8 cellular contexts compared by ENCODE assay signal in the genomic region with DNA sequence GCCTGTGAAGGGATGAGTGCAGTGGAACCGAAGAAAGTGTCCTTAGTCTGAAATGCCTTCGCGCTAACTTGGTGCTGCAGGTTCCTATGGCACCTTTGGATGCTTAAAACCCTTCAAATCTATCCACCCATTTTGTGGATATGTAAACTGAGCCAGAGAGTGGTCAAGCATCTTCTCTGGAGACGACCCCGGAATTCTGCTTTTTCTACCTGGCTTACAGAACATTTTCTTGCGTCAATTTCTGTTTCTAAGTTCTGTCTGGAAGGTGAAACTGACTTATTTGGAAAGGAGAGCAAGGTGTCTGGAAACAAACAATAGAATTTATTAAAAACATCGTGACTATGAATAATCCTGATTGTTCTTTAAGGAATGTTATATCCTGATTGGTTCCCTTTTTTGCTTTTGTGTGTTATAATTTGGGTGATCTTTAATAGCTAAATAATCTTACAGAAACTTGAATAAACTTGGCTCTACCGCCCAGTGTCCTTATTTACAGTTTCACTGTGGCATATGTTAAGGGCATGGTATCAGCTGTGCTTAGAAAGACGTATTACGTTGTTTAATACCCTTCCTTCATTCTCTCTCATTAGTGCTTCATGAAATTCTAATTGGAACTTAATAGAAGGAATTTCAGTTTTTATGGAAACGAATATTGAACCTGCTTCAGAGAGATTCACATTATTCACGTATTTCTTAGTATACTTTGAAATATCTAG. TPM values are rescaled to one million over a fixed set of nuclear protein-coding genes. Genes with fewer than 3 reads are reported as not detected.
A peak's percentile ranks its signal among the peaks of the same experiment; 100 is the strongest.
DNase-seq lines count a peak whose midpoint lies in the region; ATAC-seq and TF ChIP-seq lines count a peak whose summit lies in the region.
"Not testable (repeated sequence)": the region's sequence is repeated elsewhere in the genome, so short reads cannot be mapped to it uniquely, and the experiment has no call there.

No MANE protein-coding gene starts in this region.

- H3K36me3 Mint-ChIP-seq in activated CD8-positive, alpha-beta memory T cell treated with anti-CD3 and anti-CD28 coated beads, Interleukin-2, amount 10 ng/mL, durations not matched to agents 7 days and 5 days: peaks cover 26% of the 10 kb centered on the region
- H3K36me3 Mint-ChIP-seq in naive thymus-derived CD8-positive, alpha-beta T cell: peaks cover 0 to 26% (median 4%) of the 10 kb centered on the region in 3 donors

- CTCF ChIA-PET in activated CD8-positive, alpha-beta memory T cell treated with anti-CD3 and anti-CD28 coated beads, Interleukin-2, amount 10 ng/mL, durations not matched to agents 7 days and 5 days (lab: Charles Lee): not testable (repeated sequence)

- intact Hi-C loops in colonic mucosa (cut with DNase I); right cardiac atrium (cut with DNase I): not testable (repeated sequence)

- POLR2A ChIA-PET in naive thymus-derived CD8-positive, alpha-beta T cell (lab: Charles Lee): interaction anchor here (2.0 kb wide), 1 partner anchor 36 kb away, joined by 12 read pairs; a partner anchor contains a TSS

- peak overlapping the region; percentile 82 for H3K4me3 Mint-ChIP-seq in activated CD8-positive, alpha-beta memory T cell treated with anti-CD3 and anti-CD28 coated beads, Interleukin-2, amount 10 ng/mL, durations not matched to agents 7 days and 5 days
- peak overlapping the region; percentile 70 to 95 (median 82) for H3K4me3 Mint-ChIP-seq in naive thymus-derived CD8-positive, alpha-beta T cell

- not testable (repeated sequence) for H3K36me3 ChIP-seq in BE2C, colonic mucosa
- peaks cover 29% of the 10 kb centered on the region for H3K36me3 ChIP-seq in OCI-LY1 (ENCODE audit: insufficient read depth, low read length)

- not testable (repeated sequence) for H3K9me2 ChIP-seq in OCI-LY1 (ENCODE audit: low read depth, low read length)

- not testable (repeated sequence) for TF ChIP-seq CTCF in BE2C (IDR thresholded peaks at IDR 0.05; ENCODE audit: low read depth, low read length); OCI-LY1 (IDR thresholded peaks at IDR 0.05; ENCODE audit: low read length); colonic mucosa (IDR thresholded peaks at IDR 0.05)

- not testable (repeated sequence) for H3K4me1 ChIP-seq in BE2C; colonic mucosa; right cardiac atrium (ENCODE audit: control insufficient read depth, insufficient read depth, low read length)
- H3K4me1 ChIP-seq in OCI-LY1 (ENCODE audit: insufficient read depth, low read length, severe bottlenecking): peaks cover 23% of the 10 kb centered on the region

- H3K9ac ChIP-seq in OCI-LY1 (ENCODE audit: low read length) (peak overlapping the region; percentile 66), colonic mucosa (ENCODE audit: low read depth in 2 of 2, low read length in 2 of 2) (peak overlapping the region in 1 of 2 donors; percentile 46)

- H3K4me3 ChIP-seq in BE2C (ENCODE audit: low read depth, low read length) (peak overlapping the region; percentile 56), OCI-LY1 (ENCODE audit: low read depth, low read length, poor library complexity, severe bottlenecking) (peak overlapping the region; percentile 70), colonic mucosa (peak overlapping the region; percentile 20), right cardiac atrium (ENCODE audit: low read length) (peak overlapping the region; percentile 62)

- not testable (repeated sequence) for H3K27me3 ChIP-seq in BE2C; OCI-LY1 (ENCODE audit: insufficient read depth, low read length); colonic mucosa; right cardiac atrium (ENCODE audit: control insufficient read depth, insufficient read depth)

- peaks cover 38% of the 10 kb centered on the region for H3K79me2 ChIP-seq in OCI-LY1 (ENCODE audit: insufficient read depth, low read length)

- not testable (repeated sequence) for H3K9me3 ChIP-seq in BE2C; OCI-LY1 (ENCODE audit: low read length); colonic mucosa; right cardiac atrium (ENCODE audit: control insufficient read depth, low read length)

- 12% methylated on average over 9 of the region's 12 CpGs for WGBS in right cardiac atrium

- H3K4me1 Mint-ChIP-seq in activated CD8-positive, alpha-beta memory T cell treated with anti-CD3 and anti-CD28 coated beads, Interleukin-2, amount 10 ng/mL, durations not matched to agents 7 days and 5 days: peaks cover 32% of the 10 kb centered on the region
- peaks cover 0 to 26% (median 18%) of the 10 kb centered on the region in 4 donors for H3K4me1 Mint-ChIP-seq in naive thymus-derived CD8-positive, alpha-beta T cell

- DNase-seq in BE2C; activated CD8-positive, alpha-beta memory T cell treated with anti-CD3 and anti-CD28 coated beads, Interleukin-2, amount 10 ng/mL, durations not matched to agents 7 days and 5 days; colonic mucosa; right cardiac atrium; naive thymus-derived CD8-positive, alpha-beta T cell: not testable (repeated sequence)
- DNase-seq in HCEC 1CT: peak; percentile 3
- peak; percentile 7 for DNase-seq in stimulated activated CD8-positive, alpha-beta memory T cell treated with anti-CD3 and anti-CD28 coated beads, Interleukin-4, amount 100 ng/mL, for 48 hours

- not testable (repeated sequence) for H3K27me3 Mint-ChIP-seq in activated CD8-positive, alpha-beta memory T cell treated with anti-CD3 and anti-CD28 coated beads, Interleukin-2, amount 10 ng/mL, durations not matched to agents 7 days and 5 days; naive thymus-derived CD8-positive, alpha-beta T cell

- peak overlapping the region; percentile 69 for H3K4me2 ChIP-seq in OCI-LY1 (ENCODE audit: low read length)

- H3K27ac ChIP-seq in OCI-LY1 (ENCODE audit: low read depth, low read length, poor library complexity, severe bottlenecking); colonic mucosa; right cardiac atrium (ENCODE audit: low read length): not testable (repeated sequence)

- H4K20me1 ChIP-seq in OCI-LY1 (ENCODE audit: insufficient read depth, low read length): not testable (repeated sequence)

- not testable (repeated sequence) for H3F3A ChIP-seq in OCI-LY1 (ENCODE audit: insufficient read depth, low read length)

- H3K9me3 Mint-ChIP-seq in activated CD8-positive, alpha-beta memory T cell treated with anti-CD3 and anti-CD28 coated beads, Interleukin-2, amount 10 ng/mL, durations not matched to agents 7 days and 5 days (ENCODE audit: low read depth); naive thymus-derived CD8-positive, alpha-beta T cell: not testable (repeated sequence)

- peak overlapping the region; percentile 74 for H3K27ac Mint-ChIP-seq in activated CD8-positive, alpha-beta memory T cell treated with anti-CD3 and anti-CD28 coated beads, Interleukin-2, amount 10 ng/mL, durations not matched to agents 7 days and 5 days
- peak overlapping the region in 9 of 10 donors; percentile 5 to 86 (median 71) for H3K27ac Mint-ChIP-seq in naive thymus-derived CD8-positive, alpha-beta T cell

- not testable (repeated sequence) for ATAC-seq in activated CD8-positive, alpha-beta memory T cell treated with anti-CD3 and anti-CD28 coated beads, Interleukin-2, amount 10 ng/mL, durations not matched to agents 7 days and 5 days; right cardiac atrium; naive thymus-derived CD8-positive, alpha-beta T cell

- H2AFZ ChIP-seq in OCI-LY1 (ENCODE audit: low read length): not testable (repeated sequence)

RNA-seq across cellular contexts. Expression of a gene that starts 1.3 kb away (rescaled TPM):
- polyA plus RNA-seq in BE2C (2012; ENCODE audit: insufficient read depth, insufficient read length, low read depth): 10.1 TPM
- total RNA-seq in activated CD8-positive, alpha-beta memory T cell treated with anti-CD3 and anti-CD28 coated beads, Interleukin-2, amount 10 ng/mL, durations not matched to agents 7 days and 5 days: 10 to 100 TPM; 70.3 to 80.9 TPM
- total RNA-seq in colonic mucosa (10 to 100 TPM; 27.7 to 29.4 TPM), right cardiac atrium (10 to 100 TPM; 15.3 to 17.3 (median 15.9) TPM)
- polyA plus RNA-seq in right cardiac atrium: 6.6 TPM
- 10 to 100 TPM; 39.1 to 40.0 TPM for total RNA-seq in naive thymus-derived CD8-positive, alpha-beta T cell
- 10 to 100 TPM; 17.9 to 20.3 (median 19.7) TPM for polyA plus RNA-seq in naive thymus-derived CD8-positive, alpha-beta T cell

RNA-seq across cellular contexts. Expression of a gene that starts 36.6 kb away (rescaled TPM):
- polyA plus RNA-seq in BE2C (2012; ENCODE audit: insufficient read depth, insufficient read length, low read depth): 42.1 TPM
- total RNA-seq in activated CD8-positive, alpha-beta memory T cell treated with anti-CD3 and anti-CD28 coated beads, Interleukin-2, amount 10 ng/mL, durations not matched to agents 7 days and 5 days: 100 to 1,000 TPM in 1 of 2 experiments, 10 to 100 TPM in 1; 84.9 to 105 TPM
- total RNA-seq in colonic mucosa: 10 to 100 TPM; 28.7 to 62.9 TPM
- total RNA-seq in right cardiac atrium: 10 to 100 TPM; 25.2 to 34.5 (median 31.5) TPM
- polyA plus RNA-seq in right cardiac atrium: 24.4 TPM
- total RNA-seq in naive thymus-derived CD8-positive, alpha-beta T cell: 10 to 100 TPM; 68.3 to 74.2 TPM
- 10 to 100 TPM; 21.4 to 26.0 (median 22.7) TPM for polyA plus RNA-seq in naive thymus-derived CD8-positive, alpha-beta T cell

Comparison
In these comparisons a context has a peak if more than half of its experiments do, and no peak if none do; other contexts are left out.
1. H3K4me3 ChIP-seq: peak in every context shown above with its lines; median percentile 70 in OCI-LY1; 62 in right cardiac atrium; 56 in BE2C; 20 in colonic mucosa.